In genomic region chr4:105966046-105966445, GRCh38 we compare ENCODE assay signal across 15 cellular contexts.
A peak's percentile ranks its signal among the peaks of the same experiment; 100 is the strongest.
DNase-seq lines count a peak whose midpoint lies in the region; ATAC-seq, FAIRE-seq and TF ChIP-seq lines count a peak whose summit lies in the region.
"Had no signal": no experiment of that assay in that cellular context is flagged by ENCODE, and none has a peak within 500 bp of the region (broad histone marks: within the 10 kb centered on the region; RNA-seq: fewer than 3 reads in every experiment).

No MANE protein-coding gene starts in this region.

- H3K36me3 ChIP-seq in ascending aorta = peaks cover 8 to 16% of the 10 kb centered on the region in 2 donors
- H3K36me3 ChIP-seq in psoas muscle (ENCODE audit: insufficient read depth in 1 of 2, low read depth in 1 of 2) = no peaks in the 10 kb centered on the region
- H3K36me3 ChIP-seq: BLaER1 treated with 17β-estradiol and CSF1 and Interleukin-3, amounts not matched to agents 10 nM and 100 nM; sigmoid colon had no signal

- TF ChIP-seq POLR2A in GM12892 (IDR thresholded peaks at IDR 0.05; ENCODE audit: low read depth, low read length) = no peak

- no peaks in the 10 kb centered on the region for H3K9me3 ChIP-seq in ascending aorta
- H3K9me3 ChIP-seq in psoas muscle = no peaks in the 10 kb centered on the region
- H3K9me3 ChIP-seq: BLaER1 treated with 17β-estradiol and CSF1 and Interleukin-3, amounts not matched to agents 10 nM and 100 nM; sigmoid colon had no signal

- H3K27ac ChIP-seq in ascending aorta (peak overlapping the region; percentile 34 to 60), psoas muscle (no peak overlapping the region)
- H3K27ac ChIP-seq: BLaER1 treated with 17β-estradiol and CSF1 and Interleukin-3, amounts not matched to agents 10 nM and 100 nM; sigmoid colon had no signal

- H3K27me3 ChIP-seq in ascending aorta (no peaks in the 10 kb centered on the region), psoas muscle (ENCODE audit: insufficient read depth in 3 of 3, low read length in 2 of 3) (no peaks in the 10 kb centered on the region)
- H3K27me3 ChIP-seq: BLaER1 treated with 17β-estradiol and CSF1 and Interleukin-3, amounts not matched to agents 10 nM and 100 nM; sigmoid colon had no signal

- no peak overlapping the region for H3K4me3 ChIP-seq in AG04449 (ENCODE audit: low read depth, low read length)
- no peak overlapping the region for H3K4me3 ChIP-seq in HFF-Myc (replicated peaks; ENCODE audit: low read depth, low read length)
- H3K4me3 ChIP-seq in ascending aorta = no peak overlapping the region
- H3K4me3 ChIP-seq in foreskin fibroblast (ENCODE audit: low read depth in 1 of 2, low read length in 2 of 2) = no peak overlapping the region
- H3K4me3 ChIP-seq in psoas muscle = no peak overlapping the region
- H3K4me3 ChIP-seq: BLaER1 treated with 17β-estradiol and CSF1 and Interleukin-3, amounts not matched to agents 10 nM and 100 nM; sigmoid colon had no signal

- ATAC-seq in psoas muscle = no peak
- ATAC-seq: activated CD8-positive, alpha-beta memory T cell treated with anti-CD3 and anti-CD28 coated beads, Interleukin-2, amount 10 ng/mL, durations not matched to agents 7 days and 5 days; effector memory CD8-positive, alpha-beta T cell; HepG2 had no signal

- TF ChIP-seq CTCF in AG04449 (IDR thresholded peaks at IDR 0.05; ENCODE audit: insufficient read depth, low read length, missing control alignments) = no peak
- TF ChIP-seq CTCF in HFF-Myc (IDR thresholded peaks at IDR 0.05; ENCODE audit: low read depth, low read length, missing control alignments) = no peak
- TF ChIP-seq CTCF in ascending aorta (IDR thresholded peaks at IDR 0.05) = no peak
- no peak for TF ChIP-seq CTCF in foreskin fibroblast (IDR thresholded peaks at IDR 0.05; ENCODE audit: low read depth, low read length)
- TF ChIP-seq CTCF in psoas muscle (IDR thresholded peaks at IDR 0.05) = no peak

- CTCF ChIA-PET in AG04449 (lab: Yijun Ruan, JAX) = no interaction called here

- intact Hi-C loops in ascending aorta (cut with DNase I) = no loop called here
- intact Hi-C loops in psoas muscle (cut with DNase I) = no loop called here

- POLR2A ChIA-PET in AG04449 (lab: Yijun Ruan, JAX) = no interaction called here

- DNase-seq in AG04449 (ENCODE audit: low read depth, low spot score) (peak; percentile 74), HFF-Myc (ENCODE audit: extremely low read depth, low read depth) (peak; percentile 70), ascending aorta (ENCODE audit: low spot score in 2 of 2) (no peak), foreskin fibroblast (peak; percentile 43 to 84), psoas muscle (no peak), GM12892 (ENCODE audit: insufficient read length) (no peak), UCSD-AML1 (lab: John Stamatoyannopoulos, UW; ENCODE audit: unreplicated experiment) (no peak), NCI-H748 treated with DMSO at 0.1 percent for 48 hours (lab: John Stamatoyannopoulos, UW) (no peak)
- DNase-seq: activated CD8-positive, alpha-beta memory T cell treated with anti-CD3 and anti-CD28 coated beads, Interleukin-2, amount 10 ng/mL, durations not matched to agents 7 days and 5 days; effector memory CD8-positive, alpha-beta T cell; naive B cell; NCI-H1694; sigmoid colon had no signal

- peaks cover 0 to 7% of the 10 kb centered on the region in 2 donors for H3K4me1 ChIP-seq in ascending aorta
- peaks cover 23% of the 10 kb centered on the region for H3K4me1 ChIP-seq in psoas muscle
- H3K4me1 ChIP-seq: BLaER1 treated with 17β-estradiol and CSF1 and Interleukin-3, amounts not matched to agents 10 nM and 100 nM; sigmoid colon had no signal

- FAIRE-seq in GM12892 (lab: Jason Lieb, UNC) = no peak
- FAIRE-seq: HepG2 had no signal

Comparison
In these comparisons a context has a peak if more than half of its experiments do, and no peak if none do; other contexts are left out.
1. DNase-seq: peak in AG04449 (single experiment), HFF-Myc (single experiment) and foreskin fibroblast (2 of 2); none in ascending aorta (0 of 2), psoas muscle (0 of 2), GM12892 (single experiment), UCSD-AML1 (single experiment) and NCI-H748 treated with DMSO at 0.1 percent for 48 hours (single experiment).